ENCODE assay signal across 1 cellular context in the genomic region with DNA sequence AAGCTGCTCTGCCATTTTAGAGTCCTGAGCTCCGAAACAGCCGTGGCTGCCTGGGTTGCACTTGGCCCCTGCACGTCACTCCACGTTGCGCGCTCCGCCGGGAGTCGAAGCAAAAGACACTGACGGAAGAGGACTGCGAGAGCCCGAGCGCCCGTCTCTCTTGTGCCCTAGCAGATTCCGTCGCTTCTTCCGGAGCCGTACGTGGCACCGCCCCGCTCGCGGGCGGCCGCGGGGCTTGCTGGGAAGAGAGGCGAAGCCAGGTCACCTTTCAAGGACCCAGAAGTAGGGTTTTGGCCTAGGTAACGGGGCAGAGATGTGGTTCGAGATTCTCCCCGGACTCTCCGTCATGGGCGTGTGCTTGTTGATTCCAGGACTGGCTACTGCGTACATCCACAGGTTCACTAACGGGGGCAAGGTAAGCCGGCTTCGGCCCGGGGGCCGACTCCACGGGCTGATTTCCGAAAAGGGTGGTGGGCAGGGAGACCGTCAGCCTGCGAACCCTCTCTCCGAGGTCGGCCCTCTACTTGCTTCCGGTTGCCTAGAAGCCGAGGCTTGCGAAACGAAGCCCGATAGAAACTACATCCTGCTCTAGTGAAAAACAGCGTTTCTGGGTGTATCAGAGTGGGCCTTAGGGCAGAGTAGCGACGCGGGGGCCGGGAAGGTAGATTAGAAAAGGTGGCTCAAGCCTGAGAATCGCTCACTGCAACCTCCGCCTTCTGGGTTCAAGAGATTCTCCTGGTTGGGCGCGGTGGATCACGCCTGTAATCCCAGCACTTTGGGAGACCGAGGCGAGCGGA.
TF ChIP-seq lines count a peak whose summit lies in the region.

A gene (plus strand): TSS at position 234 of the 797 bp plus-strand sequence. CDS start 80 bp downstream, at position 314.
A gene (minus strand): TSS at position 135 of the 797 bp plus-strand sequence. CDS start 120 bp downstream, at position 15.

TF ChIP-seq in endothelial cell of umbilical vein, 7 proteins besides CTCF, POLR2A, EP300 and RAD21 (continued from another document):
- TF ChIP-seq, protein P1, sequence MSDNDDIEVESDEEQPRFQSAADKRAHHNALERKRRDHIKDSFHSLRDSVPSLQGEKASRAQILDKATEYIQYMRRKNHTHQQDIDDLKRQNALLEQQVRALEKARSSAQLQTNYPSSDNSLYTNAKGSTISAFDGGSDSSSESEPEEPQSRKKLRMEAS (IDR thresholded peaks at IDR 0.05; ENCODE audit: insufficient read depth, insufficient read length), result no peak
